Comparison of ENCODE assay signal across 1 cellular context in the genomic region with DNA sequence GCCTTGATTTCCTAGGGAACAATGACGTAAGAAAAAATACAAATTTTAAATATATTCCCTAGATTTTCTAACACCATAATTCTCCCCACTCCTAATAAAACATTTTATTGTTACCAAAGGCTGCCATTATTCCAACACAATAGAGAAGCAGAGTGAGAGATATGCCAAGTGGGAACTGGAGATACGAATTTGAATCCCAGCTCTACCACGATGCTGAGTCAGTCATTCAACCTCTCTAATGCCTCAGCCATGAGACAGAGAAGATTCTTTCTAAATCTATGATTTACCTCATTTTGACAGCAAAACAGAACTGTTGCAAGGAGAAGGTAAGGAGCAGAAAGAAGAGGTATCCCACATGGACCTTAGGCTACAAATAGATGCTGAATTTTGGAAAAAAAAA.
TF ChIP-seq lines count a peak whose summit lies in the region.

No MANE protein-coding gene starts in this region.

TF ChIP-seq in GM23338, 12 proteins besides CTCF, POLR2A, EP300 and RAD21 (continued from another document):
- TF ChIP-seq, protein P1, sequence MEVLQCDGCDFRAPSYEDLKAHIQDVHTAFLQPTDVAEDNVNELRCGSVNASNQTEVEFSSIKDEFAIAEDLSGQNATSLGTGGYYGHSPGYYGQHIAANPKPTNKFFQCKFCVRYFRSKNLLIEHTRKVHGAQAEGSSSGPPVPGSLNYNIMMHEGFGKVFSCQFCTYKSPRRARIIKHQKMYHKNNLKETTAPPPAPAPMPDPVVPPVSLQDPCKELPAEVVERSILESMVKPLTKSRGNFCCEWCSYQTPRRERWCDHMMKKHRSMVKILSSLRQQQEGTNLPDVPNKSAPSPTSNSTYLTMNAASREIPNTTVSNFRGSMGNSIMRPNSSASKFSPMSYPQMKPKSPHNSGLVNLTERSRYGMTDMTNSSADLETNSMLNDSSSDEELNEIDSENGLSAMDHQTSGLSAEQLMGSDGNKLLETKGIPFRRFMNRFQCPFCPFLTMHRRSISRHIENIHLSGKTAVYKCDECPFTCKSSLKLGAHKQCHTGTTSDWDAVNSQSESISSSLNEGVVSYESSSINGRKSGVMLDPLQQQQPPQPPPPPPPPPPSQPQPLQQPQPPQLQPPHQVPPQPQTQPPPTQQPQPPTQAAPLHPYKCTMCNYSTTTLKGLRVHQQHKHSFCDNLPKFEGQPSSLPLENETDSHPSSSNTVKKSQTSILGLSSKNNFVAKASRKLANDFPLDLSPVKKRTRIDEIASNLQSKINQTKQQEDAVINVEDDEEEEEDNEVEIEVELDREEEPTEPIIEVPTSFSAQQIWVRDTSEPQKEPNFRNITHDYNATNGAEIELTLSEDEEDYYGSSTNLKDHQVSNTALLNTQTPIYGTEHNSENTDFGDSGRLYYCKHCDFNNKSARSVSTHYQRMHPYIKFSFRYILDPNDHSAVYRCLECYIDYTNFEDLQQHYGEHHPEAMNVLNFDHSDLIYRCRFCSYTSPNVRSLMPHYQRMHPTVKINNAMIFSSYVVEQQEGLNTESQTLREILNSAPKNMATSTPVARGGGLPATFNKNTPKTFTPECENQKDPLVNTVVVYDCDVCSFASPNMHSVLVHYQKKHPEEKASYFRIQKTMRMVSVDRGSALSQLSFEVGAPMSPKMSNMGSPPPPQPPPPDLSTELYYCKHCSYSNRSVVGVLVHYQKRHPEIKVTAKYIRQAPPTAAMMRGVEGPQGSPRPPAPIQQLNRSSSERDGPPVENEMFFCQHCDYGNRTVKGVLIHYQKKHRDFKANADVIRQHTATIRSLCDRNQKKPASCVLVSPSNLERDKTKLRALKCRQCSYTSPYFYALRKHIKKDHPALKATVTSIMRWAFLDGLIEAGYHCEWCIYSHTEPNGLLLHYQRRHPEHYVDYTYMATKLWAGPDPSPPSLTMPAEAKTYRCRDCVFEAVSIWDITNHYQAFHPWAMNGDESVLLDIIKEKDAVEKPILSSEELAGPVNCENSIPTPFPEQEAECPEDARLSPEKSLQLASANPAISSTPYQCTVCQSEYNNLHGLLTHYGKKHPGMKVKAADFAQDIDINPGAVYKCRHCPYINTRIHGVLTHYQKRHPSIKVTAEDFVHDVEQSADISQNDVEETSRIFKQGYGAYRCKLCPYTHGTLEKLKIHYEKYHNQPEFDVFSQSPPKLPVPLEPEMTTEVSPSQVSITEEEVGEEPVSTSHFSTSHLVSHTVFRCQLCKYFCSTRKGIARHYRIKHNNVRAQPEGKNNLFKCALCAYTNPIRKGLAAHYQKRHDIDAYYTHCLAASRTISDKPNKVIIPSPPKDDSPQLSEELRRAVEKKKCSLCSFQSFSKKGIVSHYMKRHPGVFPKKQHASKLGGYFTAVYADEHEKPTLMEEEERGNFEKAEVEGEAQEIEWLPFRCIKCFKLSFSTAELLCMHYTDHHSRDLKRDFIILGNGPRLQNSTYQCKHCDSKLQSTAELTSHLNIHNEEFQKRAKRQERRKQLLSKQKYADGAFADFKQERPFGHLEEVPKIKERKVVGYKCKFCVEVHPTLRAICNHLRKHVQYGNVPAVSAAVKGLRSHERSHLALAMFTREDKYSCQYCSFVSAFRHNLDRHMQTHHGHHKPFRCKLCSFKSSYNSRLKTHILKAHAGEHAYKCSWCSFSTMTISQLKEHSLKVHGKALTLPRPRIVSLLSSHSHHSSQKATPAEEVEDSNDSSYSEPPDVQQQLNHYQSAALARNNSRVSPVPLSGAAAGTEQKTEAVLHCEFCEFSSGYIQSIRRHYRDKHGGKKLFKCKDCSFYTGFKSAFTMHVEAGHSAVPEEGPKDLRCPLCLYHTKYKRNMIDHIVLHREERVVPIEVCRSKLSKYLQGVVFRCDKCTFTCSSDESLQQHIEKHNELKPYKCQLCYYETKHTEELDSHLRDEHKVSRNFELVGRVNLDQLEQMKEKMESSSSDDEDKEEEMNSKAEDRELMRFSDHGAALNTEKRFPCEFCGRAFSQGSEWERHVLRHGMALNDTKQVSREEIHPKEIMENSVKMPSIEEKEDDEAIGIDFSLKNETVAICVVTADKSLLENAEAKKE (CRISPR knock-in tag; IDR thresholded peaks at IDR 0.05) = no peak
- TF ChIP-seq EZH2 (IDR thresholded peaks at IDR 0.05; ENCODE audit: low read depth, unreplicated experiment) (no peak), STAT1 (IDR thresholded peaks at IDR 0.05; ENCODE audit: unreplicated experiment) (no peak), EZH2phosphoT487 (IDR thresholded peaks at IDR 0.05; ENCODE audit: unreplicated experiment) (no peak), JUNB (IDR thresholded peaks at IDR 0.05; ENCODE audit: unreplicated experiment) (no peak), ZNF114 (CRISPR knock-in tag; IDR thresholded peaks at IDR 0.05) (no peak), POLR2AphosphoS5 (IDR thresholded peaks at IDR 0.05; ENCODE audit: low read depth) (no peak), CREB1 (CRISPR knock-in tag; IDR thresholded peaks at IDR 0.05; ENCODE audit: low read depth) (no peak)
- TF ChIP-seq, protein P2, sequence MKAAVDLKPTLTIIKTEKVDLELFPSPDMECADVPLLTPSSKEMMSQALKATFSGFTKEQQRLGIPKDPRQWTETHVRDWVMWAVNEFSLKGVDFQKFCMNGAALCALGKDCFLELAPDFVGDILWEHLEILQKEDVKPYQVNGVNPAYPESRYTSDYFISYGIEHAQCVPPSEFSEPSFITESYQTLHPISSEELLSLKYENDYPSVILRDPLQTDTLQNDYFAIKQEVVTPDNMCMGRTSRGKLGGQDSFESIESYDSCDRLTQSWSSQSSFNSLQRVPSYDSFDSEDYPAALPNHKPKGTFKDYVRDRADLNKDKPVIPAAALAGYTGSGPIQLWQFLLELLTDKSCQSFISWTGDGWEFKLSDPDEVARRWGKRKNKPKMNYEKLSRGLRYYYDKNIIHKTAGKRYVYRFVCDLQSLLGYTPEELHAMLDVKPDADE (IDR thresholded peaks at IDR 0.05) = no peak
- TF ChIP-seq, protein P3, sequence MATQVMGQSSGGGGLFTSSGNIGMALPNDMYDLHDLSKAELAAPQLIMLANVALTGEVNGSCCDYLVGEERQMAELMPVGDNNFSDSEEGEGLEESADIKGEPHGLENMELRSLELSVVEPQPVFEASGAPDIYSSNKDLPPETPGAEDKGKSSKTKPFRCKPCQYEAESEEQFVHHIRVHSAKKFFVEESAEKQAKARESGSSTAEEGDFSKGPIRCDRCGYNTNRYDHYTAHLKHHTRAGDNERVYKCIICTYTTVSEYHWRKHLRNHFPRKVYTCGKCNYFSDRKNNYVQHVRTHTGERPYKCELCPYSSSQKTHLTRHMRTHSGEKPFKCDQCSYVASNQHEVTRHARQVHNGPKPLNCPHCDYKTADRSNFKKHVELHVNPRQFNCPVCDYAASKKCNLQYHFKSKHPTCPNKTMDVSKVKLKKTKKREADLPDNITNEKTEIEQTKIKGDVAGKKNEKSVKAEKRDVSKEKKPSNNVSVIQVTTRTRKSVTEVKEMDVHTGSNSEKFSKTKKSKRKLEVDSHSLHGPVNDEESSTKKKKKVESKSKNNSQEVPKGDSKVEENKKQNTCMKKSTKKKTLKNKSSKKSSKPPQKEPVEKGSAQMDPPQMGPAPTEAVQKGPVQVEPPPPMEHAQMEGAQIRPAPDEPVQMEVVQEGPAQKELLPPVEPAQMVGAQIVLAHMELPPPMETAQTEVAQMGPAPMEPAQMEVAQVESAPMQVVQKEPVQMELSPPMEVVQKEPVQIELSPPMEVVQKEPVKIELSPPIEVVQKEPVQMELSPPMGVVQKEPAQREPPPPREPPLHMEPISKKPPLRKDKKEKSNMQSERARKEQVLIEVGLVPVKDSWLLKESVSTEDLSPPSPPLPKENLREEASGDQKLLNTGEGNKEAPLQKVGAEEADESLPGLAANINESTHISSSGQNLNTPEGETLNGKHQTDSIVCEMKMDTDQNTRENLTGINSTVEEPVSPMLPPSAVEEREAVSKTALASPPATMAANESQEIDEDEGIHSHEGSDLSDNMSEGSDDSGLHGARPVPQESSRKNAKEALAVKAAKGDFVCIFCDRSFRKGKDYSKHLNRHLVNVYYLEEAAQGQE (IDR thresholded peaks at IDR 0.05; ENCODE audit: unreplicated experiment) = no peak
